In the genomic region with DNA sequence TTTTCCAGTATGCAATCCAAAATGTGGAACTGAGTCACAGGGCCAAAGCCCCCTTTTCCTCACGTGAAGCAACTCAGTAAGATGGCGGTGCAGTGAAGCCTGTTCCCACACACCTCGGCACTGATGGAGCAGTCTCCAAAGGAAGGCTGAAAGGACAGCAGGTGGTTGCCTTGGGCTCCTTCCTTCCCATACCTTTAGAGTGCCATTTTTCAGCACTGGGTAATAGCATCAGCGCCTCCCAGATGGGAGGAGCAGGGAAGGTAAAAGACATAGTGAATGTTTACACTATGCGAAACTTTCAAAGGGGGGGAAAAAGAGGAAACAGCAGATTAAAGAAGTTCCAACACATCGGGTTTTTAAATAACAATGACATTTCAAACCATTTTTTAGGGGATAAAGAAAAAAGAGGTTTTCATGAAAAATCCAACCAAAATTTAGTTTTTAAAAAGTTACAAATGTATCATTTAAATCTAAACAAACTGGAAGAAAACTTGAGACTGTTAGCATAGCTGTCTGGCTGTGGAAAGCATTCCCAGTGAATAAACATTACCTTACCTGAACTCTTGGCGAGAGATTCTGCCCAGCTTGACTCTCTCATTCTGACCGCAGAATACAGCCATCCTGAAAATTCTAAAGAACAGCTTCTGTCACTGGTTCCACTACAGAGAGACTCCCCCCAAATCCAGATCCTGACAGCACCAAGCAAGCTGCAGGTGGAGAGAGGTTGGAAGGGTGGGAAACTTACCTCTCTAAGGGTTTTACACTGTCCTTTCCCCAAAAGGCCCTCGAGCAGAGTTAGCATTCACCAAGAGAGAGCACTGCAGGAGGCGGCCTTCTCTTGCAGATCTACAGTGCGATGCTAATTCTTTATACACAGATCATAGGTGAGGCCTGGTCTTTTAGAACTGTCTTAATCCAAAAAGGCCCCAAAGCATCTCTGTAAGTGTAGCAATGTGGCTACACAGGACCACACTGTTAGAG, we compare ENCODE assay signal across 2 cellular contexts.
TF ChIP-seq lines count a peak whose summit lies in the region.

No MANE protein-coding gene starts in this region.

TF ChIP-seq in GM23338, 12 proteins besides CTCF, POLR2A, EP300 and RAD21 (continued from another document):
- TF ChIP-seq, protein P1, sequence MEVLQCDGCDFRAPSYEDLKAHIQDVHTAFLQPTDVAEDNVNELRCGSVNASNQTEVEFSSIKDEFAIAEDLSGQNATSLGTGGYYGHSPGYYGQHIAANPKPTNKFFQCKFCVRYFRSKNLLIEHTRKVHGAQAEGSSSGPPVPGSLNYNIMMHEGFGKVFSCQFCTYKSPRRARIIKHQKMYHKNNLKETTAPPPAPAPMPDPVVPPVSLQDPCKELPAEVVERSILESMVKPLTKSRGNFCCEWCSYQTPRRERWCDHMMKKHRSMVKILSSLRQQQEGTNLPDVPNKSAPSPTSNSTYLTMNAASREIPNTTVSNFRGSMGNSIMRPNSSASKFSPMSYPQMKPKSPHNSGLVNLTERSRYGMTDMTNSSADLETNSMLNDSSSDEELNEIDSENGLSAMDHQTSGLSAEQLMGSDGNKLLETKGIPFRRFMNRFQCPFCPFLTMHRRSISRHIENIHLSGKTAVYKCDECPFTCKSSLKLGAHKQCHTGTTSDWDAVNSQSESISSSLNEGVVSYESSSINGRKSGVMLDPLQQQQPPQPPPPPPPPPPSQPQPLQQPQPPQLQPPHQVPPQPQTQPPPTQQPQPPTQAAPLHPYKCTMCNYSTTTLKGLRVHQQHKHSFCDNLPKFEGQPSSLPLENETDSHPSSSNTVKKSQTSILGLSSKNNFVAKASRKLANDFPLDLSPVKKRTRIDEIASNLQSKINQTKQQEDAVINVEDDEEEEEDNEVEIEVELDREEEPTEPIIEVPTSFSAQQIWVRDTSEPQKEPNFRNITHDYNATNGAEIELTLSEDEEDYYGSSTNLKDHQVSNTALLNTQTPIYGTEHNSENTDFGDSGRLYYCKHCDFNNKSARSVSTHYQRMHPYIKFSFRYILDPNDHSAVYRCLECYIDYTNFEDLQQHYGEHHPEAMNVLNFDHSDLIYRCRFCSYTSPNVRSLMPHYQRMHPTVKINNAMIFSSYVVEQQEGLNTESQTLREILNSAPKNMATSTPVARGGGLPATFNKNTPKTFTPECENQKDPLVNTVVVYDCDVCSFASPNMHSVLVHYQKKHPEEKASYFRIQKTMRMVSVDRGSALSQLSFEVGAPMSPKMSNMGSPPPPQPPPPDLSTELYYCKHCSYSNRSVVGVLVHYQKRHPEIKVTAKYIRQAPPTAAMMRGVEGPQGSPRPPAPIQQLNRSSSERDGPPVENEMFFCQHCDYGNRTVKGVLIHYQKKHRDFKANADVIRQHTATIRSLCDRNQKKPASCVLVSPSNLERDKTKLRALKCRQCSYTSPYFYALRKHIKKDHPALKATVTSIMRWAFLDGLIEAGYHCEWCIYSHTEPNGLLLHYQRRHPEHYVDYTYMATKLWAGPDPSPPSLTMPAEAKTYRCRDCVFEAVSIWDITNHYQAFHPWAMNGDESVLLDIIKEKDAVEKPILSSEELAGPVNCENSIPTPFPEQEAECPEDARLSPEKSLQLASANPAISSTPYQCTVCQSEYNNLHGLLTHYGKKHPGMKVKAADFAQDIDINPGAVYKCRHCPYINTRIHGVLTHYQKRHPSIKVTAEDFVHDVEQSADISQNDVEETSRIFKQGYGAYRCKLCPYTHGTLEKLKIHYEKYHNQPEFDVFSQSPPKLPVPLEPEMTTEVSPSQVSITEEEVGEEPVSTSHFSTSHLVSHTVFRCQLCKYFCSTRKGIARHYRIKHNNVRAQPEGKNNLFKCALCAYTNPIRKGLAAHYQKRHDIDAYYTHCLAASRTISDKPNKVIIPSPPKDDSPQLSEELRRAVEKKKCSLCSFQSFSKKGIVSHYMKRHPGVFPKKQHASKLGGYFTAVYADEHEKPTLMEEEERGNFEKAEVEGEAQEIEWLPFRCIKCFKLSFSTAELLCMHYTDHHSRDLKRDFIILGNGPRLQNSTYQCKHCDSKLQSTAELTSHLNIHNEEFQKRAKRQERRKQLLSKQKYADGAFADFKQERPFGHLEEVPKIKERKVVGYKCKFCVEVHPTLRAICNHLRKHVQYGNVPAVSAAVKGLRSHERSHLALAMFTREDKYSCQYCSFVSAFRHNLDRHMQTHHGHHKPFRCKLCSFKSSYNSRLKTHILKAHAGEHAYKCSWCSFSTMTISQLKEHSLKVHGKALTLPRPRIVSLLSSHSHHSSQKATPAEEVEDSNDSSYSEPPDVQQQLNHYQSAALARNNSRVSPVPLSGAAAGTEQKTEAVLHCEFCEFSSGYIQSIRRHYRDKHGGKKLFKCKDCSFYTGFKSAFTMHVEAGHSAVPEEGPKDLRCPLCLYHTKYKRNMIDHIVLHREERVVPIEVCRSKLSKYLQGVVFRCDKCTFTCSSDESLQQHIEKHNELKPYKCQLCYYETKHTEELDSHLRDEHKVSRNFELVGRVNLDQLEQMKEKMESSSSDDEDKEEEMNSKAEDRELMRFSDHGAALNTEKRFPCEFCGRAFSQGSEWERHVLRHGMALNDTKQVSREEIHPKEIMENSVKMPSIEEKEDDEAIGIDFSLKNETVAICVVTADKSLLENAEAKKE (CRISPR knock-in tag; IDR thresholded peaks at IDR 0.05), result no peak
- TF ChIP-seq POLR2AphosphoS5 (IDR thresholded peaks at IDR 0.05; ENCODE audit: low read depth) (no peak), ZNF114 (CRISPR knock-in tag; IDR thresholded peaks at IDR 0.05) (no peak), EZH2phosphoT487 (IDR thresholded peaks at IDR 0.05; ENCODE audit: unreplicated experiment) (no peak), ZNF331 (CRISPR knock-in tag; IDR thresholded peaks at IDR 0.05; ENCODE audit: low read depth) (no peak), JUNB (IDR thresholded peaks at IDR 0.05; ENCODE audit: unreplicated experiment) (no peak), CREB1 (CRISPR knock-in tag; IDR thresholded peaks at IDR 0.05; ENCODE audit: low read depth) (no peak), STAT1 (IDR thresholded peaks at IDR 0.05; ENCODE audit: unreplicated experiment) (no peak), NANOG (IDR thresholded peaks at IDR 0.05; ENCODE audit: borderline replicate concordance) (no peak)
- TF ChIP-seq, protein P2, sequence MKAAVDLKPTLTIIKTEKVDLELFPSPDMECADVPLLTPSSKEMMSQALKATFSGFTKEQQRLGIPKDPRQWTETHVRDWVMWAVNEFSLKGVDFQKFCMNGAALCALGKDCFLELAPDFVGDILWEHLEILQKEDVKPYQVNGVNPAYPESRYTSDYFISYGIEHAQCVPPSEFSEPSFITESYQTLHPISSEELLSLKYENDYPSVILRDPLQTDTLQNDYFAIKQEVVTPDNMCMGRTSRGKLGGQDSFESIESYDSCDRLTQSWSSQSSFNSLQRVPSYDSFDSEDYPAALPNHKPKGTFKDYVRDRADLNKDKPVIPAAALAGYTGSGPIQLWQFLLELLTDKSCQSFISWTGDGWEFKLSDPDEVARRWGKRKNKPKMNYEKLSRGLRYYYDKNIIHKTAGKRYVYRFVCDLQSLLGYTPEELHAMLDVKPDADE (IDR thresholded peaks at IDR 0.05), result no peak

TF ChIP-seq in WTC11, 78 proteins besides CTCF, POLR2A, EP300 and RAD21 (continued from another document):
- TF ChIP-seq, protein P3, sequence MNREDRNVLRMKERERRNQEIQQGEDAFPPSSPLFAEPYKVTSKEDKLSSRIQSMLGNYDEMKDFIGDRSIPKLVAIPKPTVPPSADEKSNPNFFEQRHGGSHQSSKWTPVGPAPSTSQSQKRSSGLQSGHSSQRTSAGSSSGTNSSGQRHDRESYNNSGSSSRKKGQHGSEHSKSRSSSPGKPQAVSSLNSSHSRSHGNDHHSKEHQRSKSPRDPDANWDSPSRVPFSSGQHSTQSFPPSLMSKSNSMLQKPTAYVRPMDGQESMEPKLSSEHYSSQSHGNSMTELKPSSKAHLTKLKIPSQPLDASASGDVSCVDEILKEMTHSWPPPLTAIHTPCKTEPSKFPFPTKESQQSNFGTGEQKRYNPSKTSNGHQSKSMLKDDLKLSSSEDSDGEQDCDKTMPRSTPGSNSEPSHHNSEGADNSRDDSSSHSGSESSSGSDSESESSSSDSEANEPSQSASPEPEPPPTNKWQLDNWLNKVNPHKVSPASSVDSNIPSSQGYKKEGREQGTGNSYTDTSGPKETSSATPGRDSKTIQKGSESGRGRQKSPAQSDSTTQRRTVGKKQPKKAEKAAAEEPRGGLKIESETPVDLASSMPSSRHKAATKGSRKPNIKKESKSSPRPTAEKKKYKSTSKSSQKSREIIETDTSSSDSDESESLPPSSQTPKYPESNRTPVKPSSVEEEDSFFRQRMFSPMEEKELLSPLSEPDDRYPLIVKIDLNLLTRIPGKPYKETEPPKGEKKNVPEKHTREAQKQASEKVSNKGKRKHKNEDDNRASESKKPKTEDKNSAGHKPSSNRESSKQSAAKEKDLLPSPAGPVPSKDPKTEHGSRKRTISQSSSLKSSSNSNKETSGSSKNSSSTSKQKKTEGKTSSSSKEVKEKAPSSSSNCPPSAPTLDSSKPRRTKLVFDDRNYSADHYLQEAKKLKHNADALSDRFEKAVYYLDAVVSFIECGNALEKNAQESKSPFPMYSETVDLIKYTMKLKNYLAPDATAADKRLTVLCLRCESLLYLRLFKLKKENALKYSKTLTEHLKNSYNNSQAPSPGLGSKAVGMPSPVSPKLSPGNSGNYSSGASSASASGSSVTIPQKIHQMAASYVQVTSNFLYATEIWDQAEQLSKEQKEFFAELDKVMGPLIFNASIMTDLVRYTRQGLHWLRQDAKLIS (CRISPR knock-in tag; IDR thresholded peaks at IDR 0.05; ENCODE audit: borderline replicate concordance), result no peak
- TF ChIP-seq ZNF219 (CRISPR knock-in tag; IDR thresholded peaks at IDR 0.05; ENCODE audit: borderline replicate concordance) (no peak), NR2C2 (CRISPR knock-in tag; IDR thresholded peaks at IDR 0.05) (no peak), CREM (CRISPR knock-in tag; IDR thresholded peaks at IDR 0.05) (no peak), ZNF423 (CRISPR knock-in tag; IDR thresholded peaks at IDR 0.05) (no peak)
TF ChIP-seq in WTC11: peak in this region for 0.
